30 cellular contexts compared by ENCODE assay signal in the genomic region with DNA sequence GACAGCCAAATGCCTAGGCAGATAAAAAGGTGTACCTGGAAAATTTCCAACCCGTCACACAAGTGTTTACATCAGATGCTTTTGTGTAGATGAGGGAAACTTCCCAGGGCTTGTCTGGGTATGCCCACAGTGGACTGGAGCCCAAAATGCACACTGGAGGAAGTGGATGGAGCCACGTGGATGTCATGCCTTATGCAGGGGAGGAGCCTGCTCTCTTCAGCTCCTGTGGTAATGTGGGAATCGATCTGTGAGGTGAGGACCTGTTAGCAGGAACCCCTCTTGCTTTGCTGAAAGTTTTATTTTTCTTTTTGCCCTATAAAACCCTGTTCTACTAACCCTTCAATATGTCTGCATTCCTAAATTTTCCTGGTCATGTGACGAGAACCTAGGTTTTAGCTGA.
"Had no signal": no experiment of that assay in that cellular context is flagged by ENCODE, and none has a peak within 500 bp of the region (broad histone marks: within the 10 kb centered on the region; RNA-seq: fewer than 3 reads in every experiment).

No MANE protein-coding gene starts in this region.

- H3K27ac ChIP-seq: ascending aorta, brain microvascular endothelial cell, coronary artery, dorsolateral prefrontal cortex, esophagus muscularis mucosa, foreskin keratinocyte, gastrocnemius medialis, heart left ventricle had no signal

- H3K9me3 ChIP-seq: ascending aorta, gastrocnemius medialis had no signal

- DNase-seq: activated CD4-positive, alpha-beta memory T cell treated with anti-CD3 and anti-CD28 coated beads for 36 hours; activated CD4-positive, alpha-beta T cell treated with anti-CD3 and anti-CD28 coated beads for 36 hours; activated CD4-positive, alpha-beta T cell treated with anti-CD3 and anti-CD28 coated beads, Interleukin-2, amount 10 ng/mL, durations not matched to agents 24 days and 14 days; activated CD4-positive, CD25-positive, alpha-beta regulatory T cell; activated CD4-positive, CD25-positive, alpha-beta regulatory T cell treated with anti-CD3 and anti-CD28 coated beads, Interleukin-2, amount 50 U/mL, for 72 hours; activated CD8-positive, alpha-beta memory T cell treated with anti-CD3 and anti-CD28 coated beads, Interleukin-2, amount 50 U/mL, for 48 hours; activated gamma-delta T cell; activated naive CD4-positive, alpha-beta T cell; activated naive CD4-positive, alpha-beta T cell treated with anti-CD3 and anti-CD28 coated beads, Interleukin-2, amount 10 ng/mL, durations not matched to agents 7 days and 5 days; activated naive CD8-positive, alpha-beta T cell treated with anti-CD3 and anti-CD28 coated beads, Interleukin-2, amount 10 ng/mL, durations not matched to agents 7 days and 5 days; activated T-cell treated with anti-CD3 and anti-CD28 coated beads for 4 hours; activated T-cell treated with anti-CD3 and anti-CD28 coated beads, Interleukin-2, amount 50 U/mL, for 24 hours; activated T-cell treated with anti-CD3 and anti-CD28 coated beads, Interleukin-2, amount 50 U/mL, for 72 hours; brain microvascular endothelial cell; dorsolateral prefrontal cortex; effector memory CD4-positive, alpha-beta T cell; endodermal cell; erythroblast; foreskin keratinocyte; gastrocnemius medialis; glutamatergic neuron; heart left ventricle; T-helper 2 cell had no signal

- H3K27me3 ChIP-seq: ascending aorta, brain microvascular endothelial cell, dorsolateral prefrontal cortex, esophagus muscularis mucosa, foreskin keratinocyte, gastrocnemius medialis, heart left ventricle had no signal

- H3K4me3 ChIP-seq: ascending aorta, coronary artery, dorsolateral prefrontal cortex, esophagus muscularis mucosa, gastrocnemius medialis, heart left ventricle had no signal

- H3K36me3 Mint-ChIP-seq: activated CD4-positive, alpha-beta memory T cell treated with anti-CD3 and anti-CD28 coated beads for 36 hours; activated naive CD4-positive, alpha-beta T cell treated with anti-CD3 and anti-CD28 coated beads, Interleukin-2, amount 10 ng/mL, durations not matched to agents 7 days and 5 days; activated naive CD8-positive, alpha-beta T cell treated with anti-CD3 and anti-CD28 coated beads, Interleukin-2, amount 10 ng/mL, durations not matched to agents 7 days and 5 days had no signal

- H3K4me1 Mint-ChIP-seq: activated CD4-positive, alpha-beta T cell treated with anti-CD3 and anti-CD28 coated beads for 36 hours; activated CD4-positive, alpha-beta T cell treated with anti-CD3 and anti-CD28 coated beads, Interleukin-2, amount 10 ng/mL, durations not matched to agents 24 days and 14 days; activated naive CD4-positive, alpha-beta T cell treated with anti-CD3 and anti-CD28 coated beads, Interleukin-2, amount 10 ng/mL, durations not matched to agents 7 days and 5 days; activated naive CD8-positive, alpha-beta T cell treated with anti-CD3 and anti-CD28 coated beads, Interleukin-2, amount 10 ng/mL, durations not matched to agents 7 days and 5 days; central memory CD8-positive, alpha-beta T cell; endodermal cell had no signal

- H3K27ac Mint-ChIP-seq: activated CD4-positive, alpha-beta memory T cell treated with anti-CD3 and anti-CD28 coated beads for 36 hours; activated CD4-positive, alpha-beta T cell treated with anti-CD3 and anti-CD28 coated beads for 36 hours; activated CD4-positive, alpha-beta T cell treated with anti-CD3 and anti-CD28 coated beads, Interleukin-2, amount 10 ng/mL, durations not matched to agents 24 days and 14 days; activated naive CD4-positive, alpha-beta T cell treated with anti-CD3 and anti-CD28 coated beads, Interleukin-2, amount 10 ng/mL, durations not matched to agents 7 days and 5 days; activated naive CD8-positive, alpha-beta T cell treated with anti-CD3 and anti-CD28 coated beads, Interleukin-2, amount 10 ng/mL, durations not matched to agents 7 days and 5 days; activated T-cell treated with anti-CD3 and anti-CD28 coated beads, Interleukin-2, amount 50 U/mL, for 24 hours; activated T-cell treated with anti-CD3 and anti-CD28 coated beads, Interleukin-2, amount 50 U/mL, for 72 hours; dendritic cell treated with granulocyte-macrophage colony-stimulating factor and Interleukin-4, amounts not matched to agents 40 ng/mL and 50 ng/mL, for 4 days; endodermal cell had no signal

- FAIRE-seq: bronchial epithelial cell had no signal

- H3K36me3 ChIP-seq: ascending aorta, brain microvascular endothelial cell, esophagus muscularis mucosa, gastrocnemius medialis, heart left ventricle had no signal

- H3K27me3 Mint-ChIP-seq: activated CD4-positive, alpha-beta memory T cell treated with anti-CD3 and anti-CD28 coated beads for 36 hours; activated CD4-positive, alpha-beta T cell treated with anti-CD3 and anti-CD28 coated beads for 36 hours; activated CD4-positive, alpha-beta T cell treated with anti-CD3 and anti-CD28 coated beads, Interleukin-2, amount 10 ng/mL, durations not matched to agents 24 days and 14 days; activated naive CD4-positive, alpha-beta T cell treated with anti-CD3 and anti-CD28 coated beads, Interleukin-2, amount 10 ng/mL, durations not matched to agents 7 days and 5 days; activated naive CD8-positive, alpha-beta T cell treated with anti-CD3 and anti-CD28 coated beads, Interleukin-2, amount 10 ng/mL, durations not matched to agents 7 days and 5 days; activated T-cell treated with anti-CD3 and anti-CD28 coated beads, Interleukin-2, amount 50 U/mL, for 24 hours; central memory CD8-positive, alpha-beta T cell; dendritic cell treated with granulocyte-macrophage colony-stimulating factor and Interleukin-4, amounts not matched to agents 40 ng/mL and 50 ng/mL, for 4 days had no signal

- ATAC-seq: activated CD4-positive, alpha-beta T cell treated with anti-CD3 and anti-CD28 coated beads for 36 hours; activated naive CD4-positive, alpha-beta T cell treated with anti-CD3 and anti-CD28 coated beads, Interleukin-2, amount 50 U/mL, for 72 hours; activated T-cell treated with anti-CD3 and anti-CD28 coated beads, Interleukin-2, amount 50 U/mL, for 72 hours; foreskin keratinocyte; gastrocnemius medialis; heart left ventricle had no signal

- H3K4me1 ChIP-seq: ascending aorta, esophagus muscularis mucosa, foreskin keratinocyte, gastrocnemius medialis, heart left ventricle had no signal

- H3K4me3 Mint-ChIP-seq: activated CD4-positive, alpha-beta memory T cell treated with anti-CD3 and anti-CD28 coated beads for 36 hours; activated CD4-positive, alpha-beta T cell treated with anti-CD3 and anti-CD28 coated beads for 36 hours; activated CD4-positive, alpha-beta T cell treated with anti-CD3 and anti-CD28 coated beads, Interleukin-2, amount 10 ng/mL, durations not matched to agents 24 days and 14 days; activated naive CD4-positive, alpha-beta T cell treated with anti-CD3 and anti-CD28 coated beads, Interleukin-2, amount 10 ng/mL, durations not matched to agents 7 days and 5 days; activated naive CD8-positive, alpha-beta T cell treated with anti-CD3 and anti-CD28 coated beads, Interleukin-2, amount 10 ng/mL, durations not matched to agents 7 days and 5 days; activated T-cell treated with anti-CD3 and anti-CD28 coated beads, Interleukin-2, amount 50 U/mL, for 24 hours; activated T-cell treated with anti-CD3 and anti-CD28 coated beads, Interleukin-2, amount 50 U/mL, for 72 hours; central memory CD8-positive, alpha-beta T cell; dendritic cell treated with granulocyte-macrophage colony-stimulating factor and Interleukin-4, amounts not matched to agents 40 ng/mL and 50 ng/mL, for 4 days; endodermal cell had no signal
